In the genomic region with DNA sequence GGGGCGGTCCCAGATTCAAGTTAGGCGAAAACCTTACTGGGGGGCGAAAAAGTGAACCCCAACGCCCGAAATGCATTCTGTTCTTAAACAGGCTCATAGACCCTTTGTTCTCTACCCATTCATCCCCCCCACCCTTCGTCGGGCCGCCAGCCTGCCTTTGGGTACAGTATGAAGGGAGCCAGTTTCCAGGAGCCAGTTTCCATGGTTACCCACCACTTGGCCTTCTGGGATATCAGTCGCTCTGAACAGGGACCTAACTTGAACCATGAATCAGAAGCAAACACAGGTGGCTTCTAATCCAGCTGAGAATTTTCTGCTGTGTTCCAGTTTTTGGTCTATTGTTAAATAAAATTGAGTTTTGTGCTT, we compare ENCODE assay signal across 2 cellular contexts.
A peak's percentile ranks its signal among the peaks of the same experiment; 100 is the strongest.
TF ChIP-seq lines count a peak whose summit lies in the region.

No MANE protein-coding gene starts in this region.

TF ChIP-seq in A549, 52 proteins besides CTCF, POLR2A, EP300 and RAD21 (continued from another document):
- no peak for TF ChIP-seq NPAS2 (CRISPR knock-in tag; IDR thresholded peaks at IDR 0.05; ENCODE audit: borderline replicate concordance)
- TF ChIP-seq SMC3 (IDR thresholded peaks at IDR 0.05) = no peak
- no peak for TF ChIP-seq CHD4 (IDR thresholded peaks at IDR 0.05; ENCODE audit: borderline replicate concordance)
- TF ChIP-seq TFCP2L1 (CRISPR knock-in tag; IDR thresholded peaks at IDR 0.05) = no peak
- TF ChIP-seq, protein P1, sequence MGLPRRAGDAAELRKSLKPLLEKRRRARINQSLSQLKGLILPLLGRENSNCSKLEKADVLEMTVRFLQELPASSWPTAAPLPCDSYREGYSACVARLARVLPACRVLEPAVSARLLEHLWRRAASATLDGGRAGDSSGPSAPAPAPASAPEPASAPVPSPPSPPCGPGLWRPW (IDR thresholded peaks at IDR 0.05) = no peak
- TF ChIP-seq KDM5A (IDR thresholded peaks at IDR 0.05) = no peak
- no peak for TF ChIP-seq NFE2L2 (conservative IDR thresholded peaks at IDR 0.05; ENCODE audit: low read length)
- TF ChIP-seq JUN (IDR thresholded peaks at IDR 0.05) = no peak
- TF ChIP-seq, protein P2, sequence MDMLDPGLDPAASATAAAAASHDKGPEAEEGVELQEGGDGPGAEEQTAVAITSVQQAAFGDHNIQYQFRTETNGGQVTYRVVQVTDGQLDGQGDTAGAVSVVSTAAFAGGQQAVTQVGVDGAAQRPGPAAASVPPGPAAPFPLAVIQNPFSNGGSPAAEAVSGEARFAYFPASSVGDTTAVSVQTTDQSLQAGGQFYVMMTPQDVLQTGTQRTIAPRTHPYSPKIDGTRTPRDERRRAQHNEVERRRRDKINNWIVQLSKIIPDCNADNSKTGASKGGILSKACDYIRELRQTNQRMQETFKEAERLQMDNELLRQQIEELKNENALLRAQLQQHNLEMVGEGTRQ (IDR thresholded peaks at IDR 0.05) = no peak
- no peak for TF ChIP-seq JUNB (IDR thresholded peaks at IDR 0.05)
- TF ChIP-seq BHLHE40 (IDR thresholded peaks at IDR 0.05; ENCODE audit: low read depth, low read length) = no peak
- TF ChIP-seq ZFP36 (IDR thresholded peaks at IDR 0.05; ENCODE audit: borderline replicate concordance, partially characterized antibody) = no peak
- peak; percentile 33; the same call in 1 of the 2 replicates for TF ChIP-seq PHF8 (IDR thresholded peaks at IDR 0.05; ENCODE audit: borderline replicate concordance, low read depth)
- TF ChIP-seq, protein P3, sequence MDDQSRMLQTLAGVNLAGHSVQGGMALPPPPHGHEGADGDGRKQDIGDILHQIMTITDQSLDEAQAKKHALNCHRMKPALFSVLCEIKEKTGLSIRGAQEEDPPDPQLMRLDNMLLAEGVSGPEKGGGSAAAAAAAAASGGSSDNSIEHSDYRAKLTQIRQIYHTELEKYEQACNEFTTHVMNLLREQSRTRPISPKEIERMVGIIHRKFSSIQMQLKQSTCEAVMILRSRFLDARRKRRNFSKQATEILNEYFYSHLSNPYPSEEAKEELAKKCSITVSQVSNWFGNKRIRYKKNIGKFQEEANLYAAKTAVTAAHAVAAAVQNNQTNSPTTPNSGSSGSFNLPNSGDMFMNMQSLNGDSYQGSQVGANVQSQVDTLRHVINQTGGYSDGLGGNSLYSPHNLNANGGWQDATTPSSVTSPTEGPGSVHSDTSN (IDR thresholded peaks at IDR 0.05) = 0 out of 2 replicates have a peak, but pooled peaks have one; percentile 17
- no peak for TF ChIP-seq HOXA7 (CRISPR knock-in tag; IDR thresholded peaks at IDR 0.05)
- no peak for TF ChIP-seq CEBPB (IDR thresholded peaks at IDR 0.05)
- TF ChIP-seq, protein P4, sequence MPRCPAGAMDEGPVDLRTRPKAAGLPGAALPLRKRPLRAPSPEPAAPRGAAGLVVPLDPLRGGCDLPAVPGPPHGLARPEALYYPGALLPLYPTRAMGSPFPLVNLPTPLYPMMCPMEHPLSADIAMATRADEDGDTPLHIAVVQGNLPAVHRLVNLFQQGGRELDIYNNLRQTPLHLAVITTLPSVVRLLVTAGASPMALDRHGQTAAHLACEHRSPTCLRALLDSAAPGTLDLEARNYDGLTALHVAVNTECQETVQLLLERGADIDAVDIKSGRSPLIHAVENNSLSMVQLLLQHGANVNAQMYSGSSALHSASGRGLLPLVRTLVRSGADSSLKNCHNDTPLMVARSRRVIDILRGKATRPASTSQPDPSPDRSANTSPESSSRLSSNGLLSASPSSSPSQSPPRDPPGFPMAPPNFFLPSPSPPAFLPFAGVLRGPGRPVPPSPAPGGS (IDR thresholded peaks at IDR 0.05) = 0 out of 3 replicates have a peak, but pooled peaks have one; percentile 17
- TF ChIP-seq EHMT2 (IDR thresholded peaks at IDR 0.05; ENCODE audit: low read depth) = no peak
- TF ChIP-seq, protein P5, sequence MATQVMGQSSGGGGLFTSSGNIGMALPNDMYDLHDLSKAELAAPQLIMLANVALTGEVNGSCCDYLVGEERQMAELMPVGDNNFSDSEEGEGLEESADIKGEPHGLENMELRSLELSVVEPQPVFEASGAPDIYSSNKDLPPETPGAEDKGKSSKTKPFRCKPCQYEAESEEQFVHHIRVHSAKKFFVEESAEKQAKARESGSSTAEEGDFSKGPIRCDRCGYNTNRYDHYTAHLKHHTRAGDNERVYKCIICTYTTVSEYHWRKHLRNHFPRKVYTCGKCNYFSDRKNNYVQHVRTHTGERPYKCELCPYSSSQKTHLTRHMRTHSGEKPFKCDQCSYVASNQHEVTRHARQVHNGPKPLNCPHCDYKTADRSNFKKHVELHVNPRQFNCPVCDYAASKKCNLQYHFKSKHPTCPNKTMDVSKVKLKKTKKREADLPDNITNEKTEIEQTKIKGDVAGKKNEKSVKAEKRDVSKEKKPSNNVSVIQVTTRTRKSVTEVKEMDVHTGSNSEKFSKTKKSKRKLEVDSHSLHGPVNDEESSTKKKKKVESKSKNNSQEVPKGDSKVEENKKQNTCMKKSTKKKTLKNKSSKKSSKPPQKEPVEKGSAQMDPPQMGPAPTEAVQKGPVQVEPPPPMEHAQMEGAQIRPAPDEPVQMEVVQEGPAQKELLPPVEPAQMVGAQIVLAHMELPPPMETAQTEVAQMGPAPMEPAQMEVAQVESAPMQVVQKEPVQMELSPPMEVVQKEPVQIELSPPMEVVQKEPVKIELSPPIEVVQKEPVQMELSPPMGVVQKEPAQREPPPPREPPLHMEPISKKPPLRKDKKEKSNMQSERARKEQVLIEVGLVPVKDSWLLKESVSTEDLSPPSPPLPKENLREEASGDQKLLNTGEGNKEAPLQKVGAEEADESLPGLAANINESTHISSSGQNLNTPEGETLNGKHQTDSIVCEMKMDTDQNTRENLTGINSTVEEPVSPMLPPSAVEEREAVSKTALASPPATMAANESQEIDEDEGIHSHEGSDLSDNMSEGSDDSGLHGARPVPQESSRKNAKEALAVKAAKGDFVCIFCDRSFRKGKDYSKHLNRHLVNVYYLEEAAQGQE (IDR thresholded peaks at IDR 0.05) = no peak
TF ChIP-seq in A549: peak in this region for 3.

TF ChIP-seq in endothelial cell of umbilical vein, 7 proteins besides CTCF, POLR2A, EP300 and RAD21 (continued from another document):
- TF ChIP-seq GATA2 (IDR thresholded peaks at IDR 0.05; ENCODE audit: insufficient read depth, insufficient read length, low read depth, low read length) (no peak), EZH2 (IDR thresholded peaks at IDR 0.05; ENCODE audit: borderline replicate concordance, low read depth, low read length, severe bottlenecking) (no peak), FOS (IDR thresholded peaks at IDR 0.05; ENCODE audit: borderline replicate concordance, insufficient read depth, low read length) (no peak), POLR2AphosphoS5 (IDR thresholded peaks at IDR 0.05; ENCODE audit: insufficient read depth, low read depth, low read length) (no peak)
